ENCODE assay signal across 34 cellular contexts in the genomic region with DNA sequence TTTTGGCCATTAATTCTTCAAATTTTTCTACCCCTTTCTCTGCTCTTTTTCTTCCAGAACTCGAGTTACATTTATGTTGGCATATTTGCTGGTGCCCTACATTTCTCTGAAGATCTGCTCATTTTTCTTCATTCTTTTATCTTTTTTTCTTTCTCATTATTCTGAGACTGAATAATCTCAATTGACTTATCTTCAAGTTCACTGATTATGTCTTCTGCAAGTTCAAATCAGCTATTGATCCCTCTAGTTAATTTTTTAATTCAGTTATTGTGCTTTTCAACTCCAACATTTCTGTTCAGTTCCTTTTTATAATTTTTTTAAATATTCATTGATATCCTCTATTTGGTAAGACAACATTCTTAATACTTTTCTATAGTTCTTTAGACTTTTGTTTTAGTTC. TPM values are rescaled to one million over a fixed set of nuclear protein-coding genes. Genes with fewer than 3 reads are reported as not detected.
"Had no signal": no experiment of that assay in that cellular context is flagged by ENCODE, and none has a peak within 500 bp of the region (broad histone marks: within the 10 kb centered on the region; RNA-seq: fewer than 3 reads in every experiment).

No MANE protein-coding gene starts in this region.

- H3K27ac ChIP-seq: neutrophil, parathyroid adenoma, psoas muscle, skin epidermis, spleen, suprapubic skin, testis, tibial artery, transverse colon, upper lobe of right lung, uterus had no signal

- H3K79me2 ChIP-seq: parathyroid adenoma had no signal

- H3K27ac Mint-ChIP-seq: natural killer cell treated with Interleukin-12 subunit alpha and Interleukin-12 subunit beta and Interleukin-15 and Interleukin-18, amount 100 ng/mL, for 72 hours; nephron progenitor cell; progenitor cell of endocrine pancreas; stimulated activated memory B cell treated with anti-CD40 and anti-IgM and Interleukin-4, amounts not matched to agents 10 μg/mL and 1 μg/mL and 100 μg/mL, for 72 hours; stimulated activated naive CD8-positive, alpha-beta T cell treated with anti-CD3 and anti-CD28 coated beads, Interleukin-15, amount 100 ng/mL, for 72 hours; type B pancreatic cell had no signal

- H3K9ac ChIP-seq: parathyroid adenoma had no signal

- H3K4me3 Mint-ChIP-seq: naive thymus-derived CD8-positive, alpha-beta T cell; natural killer cell treated with Interleukin-12 subunit alpha and Interleukin-12 subunit beta and Interleukin-15 and Interleukin-18, amount 100 ng/mL, for 72 hours; nephron progenitor cell; neural crest cell; stimulated activated memory B cell treated with anti-CD40 and anti-IgM and Interleukin-4, amounts not matched to agents 10 μg/mL and 1 μg/mL and 100 μg/mL, for 72 hours; stimulated activated naive CD8-positive, alpha-beta T cell treated with anti-CD3 and anti-CD28 coated beads, Interleukin-15, amount 100 ng/mL, for 72 hours; type B pancreatic cell had no signal

- ATAC-seq: naive thymus-derived CD8-positive, alpha-beta T cell; natural killer cell treated with Interleukin-12 subunit alpha and Interleukin-12 subunit beta and Interleukin-15 and Interleukin-18, amount 100 ng/mL, for 72 hours; psoas muscle; right cardiac atrium; sciatic nerve; stimulated activated memory B cell treated with anti-CD40 and anti-IgM and Interleukin-4, amounts not matched to agents 10 μg/mL and 1 μg/mL and 100 μg/mL, for 72 hours; stimulated activated naive CD8-positive, alpha-beta T cell treated with anti-CD3 and anti-CD28 coated beads, Interleukin-15, amount 100 ng/mL, for 72 hours; stimulated activated naive CD8-positive, alpha-beta T cell treated with anti-CD3 and anti-CD28 coated beads, Interleukin-15, Interleukin-2, amounts not matched to agents 100 U/mL and 50 U/mL, for 24 hours; upper lobe of right lung had no signal

- H3K27me3 ChIP-seq: spleen, suprapubic skin, testis, tibial artery, transverse colon, upper lobe of right lung, uterus had no signal

- DNase-seq: naive thymus-derived CD8-positive, alpha-beta T cell; nephron progenitor cell; nucleus accumbens; posterior cingulate gyrus; psoas muscle; right cardiac atrium; spleen; stimulated activated CD4-positive, alpha-beta T cell treated with anti-CD3 and anti-CD28 coated beads, Interleukin-12 subunit alpha, Interleukin-12 subunit beta, amount 100 ng/mL, for 4 hours; stimulated activated CD4-positive, alpha-beta T cell treated with anti-CD3 and anti-CD28 coated beads, Interleukin-1b, Interleukin-23, amount 100 ng/mL, for 48 hours; stimulated activated CD4-positive, alpha-beta T cell treated with anti-CD3 and anti-CD28 coated beads, Interleukin-4, amount 100 ng/mL, for 1 hour; stimulated activated CD4-positive, alpha-beta T cell treated with anti-CD3 and anti-CD28 coated beads, Interleukin-4, amount 100 ng/mL, for 4 hours; stimulated activated CD8-positive, alpha-beta memory T cell treated with anti-CD3 and anti-CD28 coated beads, Interleukin-4, amount 100 ng/mL, for 48 hours; stimulated activated naive CD4-positive, alpha-beta T cell; stimulated activated naive CD8-positive, alpha-beta T cell treated with anti-CD3 and anti-CD28 coated beads, Interleukin-15, amount 100 ng/mL, for 72 hours; stimulated activated naive CD8-positive, alpha-beta T cell treated with anti-CD3 and anti-CD28 coated beads, Interleukin-15, Interleukin-2, amounts not matched to agents 100 U/mL and 50 U/mL, for 24 hours; substantia nigra; testis; tibial artery; transverse colon; upper lobe of right lung; uterus had no signal

- H3K9me3 ChIP-seq: neutrophil, psoas muscle, suprapubic skin, testis, tibial artery, transverse colon, upper lobe of right lung, uterus had no signal

- H3K4me1 ChIP-seq: parathyroid adenoma, testis, uterus had no signal

- H3K27me3 Mint-ChIP-seq: progenitor cell of endocrine pancreas, type B pancreatic cell had no signal

- H3K36me3 ChIP-seq: neutrophil, spleen, suprapubic skin, tibial artery, transverse colon, upper lobe of right lung, uterus had no signal

- H3K4me2 ChIP-seq: smooth muscle cell had no signal

- H3K9me3 Mint-ChIP-seq: natural killer cell treated with Interleukin-12 subunit alpha and Interleukin-12 subunit beta and Interleukin-15 and Interleukin-18, amount 100 ng/mL, for 72 hours had no signal

- H3K4me3 ChIP-seq: psoas muscle, skin epidermis, smooth muscle cell, spleen, suprapubic skin, testis, tibial artery, transverse colon, upper lobe of right lung, uterus had no signal

- H2AFZ ChIP-seq: parathyroid adenoma had no signal

RNA-seq across cellular contexts. Expression of a gene that starts 3.2 kb away (rescaled TPM):
- total RNA-seq: naive thymus-derived CD8-positive, alpha-beta T cell; osteocyte; psoas muscle; right cardiac atrium; spleen; suprapubic skin; transverse colon; upper lobe of right lung; urinary bladder had no signal
- polyA plus RNA-seq: naive thymus-derived CD8-positive, alpha-beta T cell; smooth muscle cell had no signal
